16 cellular contexts compared by ENCODE assay signal in genomic region chr4:30802622-30803323, GRCh38.
DNase-seq lines count a peak whose midpoint lies in the region; ATAC-seq and TF ChIP-seq lines count a peak whose summit lies in the region.
"Had no signal": no experiment of that assay in that cellular context is flagged by ENCODE, and none has a peak within 500 bp of the region (broad histone marks: within the 10 kb centered on the region; RNA-seq: fewer than 3 reads in every experiment).

No MANE protein-coding gene starts in this region.

- ATAC-seq in GM21526 (IDR thresholded peaks at IDR 0.05; ENCODE audit: low FRiP score, unreplicated experiment) = no peak
- no peak for ATAC-seq in GM18873 (IDR thresholded peaks at IDR 0.05; ENCODE audit: low FRiP score, unreplicated experiment)
- ATAC-seq: T-cell had no signal

- DNase-seq in AG20443 (ENCODE audit: low spot score) (peak; percentile 55), MG63 (peak; percentile 14), epithelial cell of esophagus (ENCODE audit: low read depth) (peak; percentile 46), middle frontal gyrus (ENCODE audit: extremely low spot score, low spot score) (peak; percentile 17), DMS53 treated with DMSO at 0.1 percent for 48 hours (lab: John Stamatoyannopoulos, UW; ENCODE audit: unreplicated experiment) (no peak), kidney glomerular epithelial cell (lab: John Stamatoyannopoulos, UW) (no peak)
- DNase-seq: activated CD4-positive, CD25-positive, alpha-beta regulatory T cell treated with anti-CD3 and anti-CD28 coated beads, Interleukin-2, amount 50 U/mL, for 72 hours; activated T-cell treated with anti-CD3 and anti-CD28 coated beads, Interleukin-2, amount 50 U/mL, for 1 hour; effector memory CD4-positive, alpha-beta T cell; NCI-H2171; stimulated activated CD4-positive, alpha-beta T cell treated with anti-CD3 and anti-CD28 coated beads, Interleukin-4, amount 100 ng/mL, for 24 hours; stimulated activated naive CD4-positive, alpha-beta T cell treated with Interleukin-2 at 50 U/mL for 16 hours; T-cell had no signal

- H3K36me3 ChIP-seq in MG63 = no peaks in the 10 kb centered on the region
- H3K36me3 ChIP-seq: BLaER1 treated with 17β-estradiol and CSF1 and Interleukin-3, amounts not matched to agents 10 nM and 100 nM had no signal

- H3K9me3 ChIP-seq in MG63 = no peaks in the 10 kb centered on the region

- no peaks in the 10 kb centered on the region for H3K27me3 ChIP-seq in MG63
- H3K27me3 ChIP-seq: BLaER1 treated with 17β-estradiol and CSF1 and Interleukin-3, amounts not matched to agents 10 nM and 100 nM had no signal

- H3K4me3 ChIP-seq in MG63 = no peak overlapping the region
- H3K4me3 ChIP-seq in epithelial cell of esophagus (ENCODE audit: low read length) = no peak overlapping the region
- H3K4me3 ChIP-seq: BLaER1 treated with 17β-estradiol and CSF1 and Interleukin-3, amounts not matched to agents 10 nM and 100 nM had no signal

- TF ChIP-seq CTCF in epithelial cell of esophagus (IDR thresholded peaks at IDR 0.05; ENCODE audit: insufficient read depth, low read depth, low read length, missing control alignments) = no peak

Comparison
In these comparisons a context has a peak if more than half of its experiments do, and no peak if none do; other contexts are left out.
1. DNase-seq: peak in AG20443 (single experiment), MG63 (single experiment), epithelial cell of esophagus (single experiment) and middle frontal gyrus (single experiment); none in DMS53 treated with DMSO at 0.1 percent for 48 hours (single experiment) and kidney glomerular epithelial cell (single experiment).